Comparison of ENCODE assay signal across 15 cellular contexts in the genomic region with DNA sequence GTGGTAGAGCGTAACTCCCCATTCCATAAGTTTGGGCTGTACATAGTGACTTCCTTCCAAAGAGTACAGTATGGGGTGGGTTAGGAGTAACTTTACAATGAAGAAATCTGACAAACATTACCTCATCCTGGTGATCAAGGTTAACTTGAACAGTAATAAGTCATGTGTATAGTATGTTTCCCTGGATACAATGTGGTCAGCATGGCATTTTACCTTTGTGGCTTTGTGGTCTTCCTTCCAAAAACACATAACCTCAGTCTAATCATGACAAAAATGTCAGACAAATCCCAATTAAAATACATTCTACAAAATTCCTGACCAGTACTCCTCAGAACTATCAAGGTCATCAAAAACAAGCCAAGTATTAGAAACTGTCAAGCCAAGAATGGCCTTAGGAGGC.
"Had no signal": no experiment of that assay in that cellular context is flagged by ENCODE, and none has a peak within 500 bp of the region (broad histone marks: within the 10 kb centered on the region; RNA-seq: fewer than 3 reads in every experiment).

No MANE protein-coding gene starts in this region.

- H3K27me3 ChIP-seq: neural progenitor cell, ovary had no signal

- H3K4me3 ChIP-seq: neural progenitor cell, ovary had no signal

- ATAC-seq: activated naive CD8-positive, alpha-beta T cell treated with anti-CD3 and anti-CD28 coated beads, Interleukin-2, amount 50 U/mL, for 24 hours; activated T-helper 17 cell treated with anti-CD3 and anti-CD28 coated beads, Interleukin-2, amount 50 U/mL, for 72 hours; stimulated activated memory B cell treated with anti-CD40 and anti-IgM and Interleukin-4, amounts not matched to agents 10 μg/mL and 1 μg/mL and 100 μg/mL, for 72 hours had no signal

- H3K9me3 ChIP-seq: ovary had no signal

- DNase-seq: activated CD4-positive, alpha-beta T cell treated with anti-CD3 and anti-CD28 coated beads, Interleukin-2, amount 50 U/mL, for 48 hours; activated naive CD4-positive, alpha-beta T cell treated with Interleukin-2 at 50 U/mL for 16 hours; activated naive CD8-positive, alpha-beta T cell treated with anti-CD3 and anti-CD28 coated beads, Interleukin-2, amount 50 U/mL, for 24 hours; effector CD8-positive, alpha-beta T cell; foreskin melanocyte; head of caudate nucleus; immature natural killer cell; naive B cell; ovary; stimulated activated CD4-positive, alpha-beta T cell treated with anti-CD3 and anti-CD28 coated beads, Interleukin-2, amount 100 ng/mL, for 48 hours; T-helper 1 cell; T1000 had no signal

- H3K27ac ChIP-seq: neural progenitor cell, ovary had no signal

- H3K4me1 ChIP-seq: neural progenitor cell had no signal
